ENCODE assay signal across 11 cellular contexts in the genomic region with DNA sequence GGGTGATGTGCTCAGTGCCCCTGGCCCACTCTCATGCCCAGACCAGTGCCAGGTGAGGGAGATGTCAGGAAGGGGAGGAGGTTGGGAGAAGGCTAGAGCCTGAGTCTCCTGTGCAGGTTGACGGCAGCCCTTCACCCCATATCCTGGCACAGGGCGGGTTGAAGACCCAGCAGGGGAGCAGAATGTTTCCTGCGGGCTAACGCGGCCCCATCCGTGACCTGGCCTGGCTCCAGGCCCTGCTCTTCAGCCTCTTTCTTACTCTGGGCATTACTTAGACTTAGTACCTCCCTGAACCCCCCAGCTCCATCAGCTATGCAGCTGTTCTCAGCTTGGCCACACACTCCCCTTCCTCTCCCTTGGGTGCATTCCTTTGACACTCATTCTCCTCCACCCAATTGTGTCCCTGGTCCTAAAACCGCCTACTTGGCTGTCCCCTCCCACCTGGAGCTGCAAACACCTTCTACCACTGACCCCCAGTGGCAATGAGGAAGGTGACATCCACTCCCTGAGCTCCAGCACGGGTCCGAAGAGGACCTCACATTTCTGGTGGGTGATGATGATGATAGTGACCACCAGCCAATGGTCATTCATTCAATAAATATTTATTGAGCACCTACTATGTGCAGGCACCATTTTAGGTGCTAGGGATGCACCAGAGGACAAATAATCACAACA.
A peak's percentile ranks its signal among the peaks of the same experiment; 100 is the strongest.
DNase-seq lines count a peak whose midpoint lies in the region; ATAC-seq and TF ChIP-seq lines count a peak whose summit lies in the region.
"Had no signal": no experiment of that assay in that cellular context is flagged by ENCODE, and none has a peak within 500 bp of the region (broad histone marks: within the 10 kb centered on the region; RNA-seq: fewer than 3 reads in every experiment).

No MANE protein-coding gene starts in this region.

- H3K27me3 Mint-ChIP-seq in CD4-positive, alpha-beta T cell: peaks cover 33% of the 10 kb centered on the region

- no peak for TF ChIP-seq CTCF in CD4-positive, alpha-beta T cell (IDR thresholded peaks at IDR 0.05)

- no peak overlapping the region for H3K4me3 ChIP-seq in H7 (ENCODE audit: insufficient read depth, low read depth, low read length)
- H3K4me3 ChIP-seq in MG63: no peak overlapping the region

- H3K27me3 ChIP-seq in H7 (ENCODE audit: control insufficient read depth, insufficient read depth, low read length): no peaks in the 10 kb centered on the region
- H3K27me3 ChIP-seq in CD4-positive, alpha-beta T cell (ENCODE audit: control insufficient read depth, insufficient read depth, low read length): peaks cover under 1% of the 10 kb centered on the region
- no peaks in the 10 kb centered on the region for H3K27me3 ChIP-seq in MG63

- H3K4me1 Mint-ChIP-seq in CD4-positive, alpha-beta T cell (ENCODE audit: low read depth): no peaks in the 10 kb centered on the region
- H3K4me1 Mint-ChIP-seq: activated naive CD4-positive, alpha-beta T cell treated with anti-CD3 and anti-CD28 coated beads, Interleukin-2, amount 50 U/mL, for 24 hours had no signal

- intact Hi-C loops in CD4-positive, alpha-beta T cell (cut with DNase I, micrococcal nuclease): no loop called here

- H3K9me3 Mint-ChIP-seq in CD4-positive, alpha-beta T cell: no peaks in the 10 kb centered on the region
- H3K9me3 Mint-ChIP-seq: activated naive CD4-positive, alpha-beta T cell treated with anti-CD3 and anti-CD28 coated beads, Interleukin-2, amount 50 U/mL, for 24 hours had no signal

- no peaks in the 10 kb centered on the region for H3K9me3 ChIP-seq in CD4-positive, alpha-beta T cell (ENCODE audit: control insufficient read depth, low read length)
- H3K9me3 ChIP-seq in MG63: no peaks in the 10 kb centered on the region
- H3K9me3 ChIP-seq: neutrophil had no signal

- no peak overlapping the region for H3K27ac ChIP-seq in CD4-positive, alpha-beta T cell (ENCODE audit: low read depth, low read length)
- H3K27ac ChIP-seq: neutrophil had no signal

- in situ Hi-C loops in ACHN (cut with HindIII; ENCODE audit: low pct_ligation_motif_present, low pct_unique_long_range_greater_than_20kb, low sequenced_read_pairs): no loop called here

- no peaks in the 10 kb centered on the region for H3K36me3 Mint-ChIP-seq in CD4-positive, alpha-beta T cell (ENCODE audit: low read depth)
- H3K36me3 Mint-ChIP-seq: activated naive CD4-positive, alpha-beta T cell treated with anti-CD3 and anti-CD28 coated beads, Interleukin-2, amount 50 U/mL, for 24 hours had no signal

- POLR2A ChIA-PET in CD4-positive, alpha-beta T cell (lab: Charles Lee): no interaction called here

- no peak for ATAC-seq in CD4-positive, alpha-beta T cell (ENCODE audit: poor library complexity)
- ATAC-seq in GM21619 (IDR thresholded peaks at IDR 0.05; ENCODE audit: unreplicated experiment): no peak
- no peak for ATAC-seq in GM19395 (IDR thresholded peaks at IDR 0.05; ENCODE audit: unreplicated experiment)

- H3K4me3 Mint-ChIP-seq in CD4-positive, alpha-beta T cell: no peak overlapping the region
- H3K4me3 Mint-ChIP-seq: activated naive CD4-positive, alpha-beta T cell treated with anti-CD3 and anti-CD28 coated beads, Interleukin-2, amount 50 U/mL, for 24 hours had no signal

- peak; percentile 14 for DNase-seq in ACHN
- DNase-seq in H7: peak; percentile 80
- DNase-seq in NCI-H82 treated with DMSO at 0.1 percent for 48 hours (lab: John Stamatoyannopoulos, UW; ENCODE audit: unreplicated experiment): peak; percentile 50
- DNase-seq in glomerular visceral epithelial cell (ENCODE audit: extremely low spot score): peak; percentile 9
- no peak for DNase-seq in CD4-positive, alpha-beta T cell
- DNase-seq in MG63: no peak
- DNase-seq: T-helper 9 cell had no signal

- H3K36me3 ChIP-seq in H7 (replicated peaks; ENCODE audit: control insufficient read depth, insufficient read depth, low read length) (no peaks in the 10 kb centered on the region), MG63 (no peaks in the 10 kb centered on the region)
- H3K36me3 ChIP-seq: neutrophil had no signal

- CTCF ChIA-PET in CD4-positive, alpha-beta T cell (lab: Charles Lee): no interaction called here

- H3K27ac Mint-ChIP-seq in CD4-positive, alpha-beta T cell: no peak overlapping the region
- H3K27ac Mint-ChIP-seq: activated naive CD4-positive, alpha-beta T cell treated with anti-CD3 and anti-CD28 coated beads, Interleukin-2, amount 50 U/mL, for 24 hours had no signal

Comparison
In these comparisons a context has a peak if more than half of its experiments do, and no peak if none do; other contexts are left out.
1. DNase-seq: peak in ACHN (single experiment), H7 (single experiment), NCI-H82 treated with DMSO at 0.1 percent for 48 hours (single experiment) and glomerular visceral epithelial cell (single experiment); none in CD4-positive, alpha-beta T cell (0 of 10) and MG63 (single experiment).